ENCODE assay signal across 9 cellular contexts in the genomic region with DNA sequence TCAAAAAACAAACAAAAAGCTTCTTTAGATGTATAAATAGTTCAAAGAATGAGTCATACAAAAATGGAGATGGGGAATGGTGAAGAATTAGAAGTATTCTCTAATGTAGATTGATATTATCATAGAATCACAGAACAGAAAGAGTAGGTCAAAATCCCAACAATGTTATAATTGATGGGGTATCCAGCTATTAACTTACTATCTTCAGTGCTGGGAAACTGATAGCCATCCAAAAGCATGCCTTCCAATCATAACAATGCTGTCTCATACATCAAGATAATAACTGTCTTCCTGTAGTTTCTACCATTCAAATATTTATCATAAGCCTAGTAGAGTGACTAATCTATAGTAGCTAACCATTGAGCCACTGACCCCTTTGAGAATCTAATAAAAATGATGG.
"Had no signal": no experiment of that assay in that cellular context is flagged by ENCODE, and none has a peak within 500 bp of the region (broad histone marks: within the 10 kb centered on the region; RNA-seq: fewer than 3 reads in every experiment).

No MANE protein-coding gene starts in this region.

- H3K27ac ChIP-seq: GM23248 had no signal

- H2AFZ ChIP-seq: GM23248, GM23338 had no signal

- ATAC-seq: GM23338, HCT116 had no signal

- H3K4me2 ChIP-seq: GM23338 had no signal

- H3K36me3 ChIP-seq: HAP-1 had no signal

- H3K4me3 ChIP-seq: GM23248, GM23338, HAP-1 had no signal

- H3K9ac ChIP-seq: GM23248 had no signal

- H3K9me3 ChIP-seq: HAP-1 had no signal

- H3K4me1 ChIP-seq: HAP-1 had no signal

- DNase-seq: GM23248, GOT3, H7, H9, HCEC 1CT, HFFc6 had no signal
